11 cellular contexts compared by ENCODE assay signal in genomic region chr19:5631511-5632240, GRCh38. TPM values are rescaled to one million over a fixed set of nuclear protein-coding genes. Genes with fewer than 3 reads are reported as not detected.
DNase-seq lines count a peak whose midpoint lies in the region; ATAC-seq and TF ChIP-seq lines count a peak whose summit lies in the region.
"Had no signal": no experiment of that assay in that cellular context is flagged by ENCODE, and none has a peak within 500 bp of the region (broad histone marks: within the 10 kb centered on the region; RNA-seq: fewer than 3 reads in every experiment).

No MANE protein-coding gene starts in this region.

- no peak overlapping the region for H2BK120ac ChIP-seq in mesenchymal stem cell (ENCODE audit: low read depth, low read length)

- H3K4me3 Mint-ChIP-seq in activated CD4-positive, alpha-beta memory T cell treated with anti-CD3 and anti-CD28 coated beads for 36 hours, result no peak overlapping the region
- no peak overlapping the region for H3K4me3 Mint-ChIP-seq in activated CD4-positive, alpha-beta memory T cell treated with anti-CD3 and anti-CD28 coated beads, Interleukin-2, amount 10 ng/mL, durations not matched to agents 7 days and 5 days
- H3K4me3 Mint-ChIP-seq in activated CD4-positive, alpha-beta T cell treated with anti-CD3 and anti-CD28 coated beads, Interleukin-2, amount 10 ng/mL, durations not matched to agents 24 days and 14 days, result no peak overlapping the region

- H3K36me3 ChIP-seq in mesenchymal stem cell (ENCODE audit: control insufficient read depth in 1 of 2, insufficient read depth in 2 of 2, low read depth in 1 of 2, low read length in 2 of 2), result peaks cover 27 to 39% of the 10 kb centered on the region in 2 experiments
- peaks cover 0 to 31% (median 15%) of the 10 kb centered on the region in 3 donors for H3K36me3 ChIP-seq in tibial nerve

- no peak overlapping the region for H4K91ac ChIP-seq in mesenchymal stem cell (ENCODE audit: low read length)

- POLR2A ChIA-PET in activated CD4-positive, alpha-beta memory T cell treated with anti-CD3 and anti-CD28 coated beads for 36 hours (lab: Charles Lee), result no interaction called here
- POLR2A ChIA-PET in activated CD4-positive, alpha-beta memory T cell treated with anti-CD3 and anti-CD28 coated beads, Interleukin-2, amount 10 ng/mL, durations not matched to agents 7 days and 5 days (lab: Charles Lee), result interaction anchor here (0.9 to 1.9 kb wide), 2 partner anchors 10 to 16 kb away, joined by 3 to 5 read pairs; no protein-coding TSS in a partner anchor

- H3K27ac Mint-ChIP-seq in activated CD4-positive, alpha-beta memory T cell treated with anti-CD3 and anti-CD28 coated beads for 36 hours, result peak overlapping the region; percentile 10
- no peak overlapping the region for H3K27ac Mint-ChIP-seq in activated CD4-positive, alpha-beta memory T cell treated with anti-CD3 and anti-CD28 coated beads, Interleukin-2, amount 10 ng/mL, durations not matched to agents 7 days and 5 days
- H3K27ac Mint-ChIP-seq in activated CD4-positive, alpha-beta T cell treated with anti-CD3 and anti-CD28 coated beads, Interleukin-2, amount 10 ng/mL, durations not matched to agents 24 days and 14 days, result no peak overlapping the region

- no peak overlapping the region for H2BK12ac ChIP-seq in mesenchymal stem cell (ENCODE audit: low read length in 2 of 2)

- no peak for TF ChIP-seq EP300 in tibial nerve (IDR thresholded peaks at IDR 0.05)

- H3K79me1 ChIP-seq in mesenchymal stem cell (replicated peaks; ENCODE audit: low read length, poor library complexity, severe bottlenecking), result peaks cover 2% of the 10 kb centered on the region

- H3K4me3 ChIP-seq in mesenchymal stem cell (ENCODE audit: insufficient read depth in 1 of 2, low read depth in 1 of 2, low read length in 2 of 2) (peak overlapping the region in 1 of 2 experiments; percentile 36), tibial nerve (no peak overlapping the region)

- no peak overlapping the region for H2AFZ ChIP-seq in mesenchymal stem cell (ENCODE audit: low read depth, low read length)

- H4K8ac ChIP-seq in mesenchymal stem cell (ENCODE audit: low read length), result no peak overlapping the region

- DNase-seq in activated CD4-positive, alpha-beta memory T cell treated with anti-CD3 and anti-CD28 coated beads for 36 hours, result no peak
- no peak for DNase-seq in activated CD4-positive, alpha-beta memory T cell treated with anti-CD3 and anti-CD28 coated beads, Interleukin-2, amount 10 ng/mL, durations not matched to agents 7 days and 5 days
- DNase-seq in mesenchymal stem cell (no peak), tibial nerve (ENCODE audit: low spot score in 2 of 2) (no peak), left colon (no peak)
- DNase-seq in activated CD4-positive, alpha-beta T cell treated with anti-CD3 and anti-CD28 coated beads, Interleukin-2, amount 10 ng/mL, durations not matched to agents 24 days and 14 days, result no peak
- no peak for DNase-seq in activated CD4-positive, alpha-beta T cell treated with anti-CD3 and anti-CD28 coated beads for 4 hours
- DNase-seq: 8988T, DMS153, NCI-H187 treated with DMSO at 0.1 percent for 48 hours had no signal

- intact Hi-C loops in activated CD4-positive, alpha-beta memory T cell treated with anti-CD3 and anti-CD28 coated beads for 36 hours (cut with micrococcal nuclease), result no loop called here
- intact Hi-C loops in activated CD4-positive, alpha-beta T cell treated with anti-CD3 and anti-CD28 coated beads, Interleukin-2, amount 10 ng/mL, durations not matched to agents 24 days and 14 days (cut with micrococcal nuclease), result no loop called here
- intact Hi-C loops in left colon (cut with DNase I, micrococcal nuclease), result no loop called here

- TF ChIP-seq POLR2A in tibial nerve (IDR thresholded peaks at IDR 0.05), result no peak

- ATAC-seq in left colon, result no peak

- H3K27ac ChIP-seq in cingulate gyrus (ENCODE audit: low read depth, low read length) (peak overlapping the region; percentile 16), mesenchymal stem cell (ENCODE audit: low read length, poor library complexity, severe bottlenecking) (no peak overlapping the region), tibial nerve (peak overlapping the region in 3 of 4 donors; percentile 36 to 81 (median 64))

- peak overlapping the region; percentile 76 for H3K9ac ChIP-seq in mesenchymal stem cell (ENCODE audit: low read length)

- H2BK5ac ChIP-seq in mesenchymal stem cell (ENCODE audit: low read depth, low read length, poor library complexity, severe bottlenecking), result no peak overlapping the region

- H3K27me3 Mint-ChIP-seq in activated CD4-positive, alpha-beta memory T cell treated with anti-CD3 and anti-CD28 coated beads for 36 hours, result no peaks in the 10 kb centered on the region
- no peaks in the 10 kb centered on the region for H3K27me3 Mint-ChIP-seq in activated CD4-positive, alpha-beta memory T cell treated with anti-CD3 and anti-CD28 coated beads, Interleukin-2, amount 10 ng/mL, durations not matched to agents 7 days and 5 days
- H3K27me3 Mint-ChIP-seq in activated CD4-positive, alpha-beta T cell treated with anti-CD3 and anti-CD28 coated beads, Interleukin-2, amount 10 ng/mL, durations not matched to agents 24 days and 14 days, result no peaks in the 10 kb centered on the region

- no peak overlapping the region for H3K14ac ChIP-seq in mesenchymal stem cell (ENCODE audit: low read length in 2 of 2)

- CTCF ChIA-PET in activated CD4-positive, alpha-beta memory T cell treated with anti-CD3 and anti-CD28 coated beads for 36 hours (lab: Charles Lee), result no interaction called here
- CTCF ChIA-PET in activated CD4-positive, alpha-beta memory T cell treated with anti-CD3 and anti-CD28 coated beads, Interleukin-2, amount 10 ng/mL, durations not matched to agents 7 days and 5 days (lab: Charles Lee), result no interaction called here

- H3K36me3 Mint-ChIP-seq in activated CD4-positive, alpha-beta memory T cell treated with anti-CD3 and anti-CD28 coated beads for 36 hours, result peaks cover 36% of the 10 kb centered on the region
- H3K36me3 Mint-ChIP-seq in activated CD4-positive, alpha-beta memory T cell treated with anti-CD3 and anti-CD28 coated beads, Interleukin-2, amount 10 ng/mL, durations not matched to agents 7 days and 5 days (ENCODE audit: low read depth), result peaks cover 62% of the 10 kb centered on the region
- peaks cover 50% of the 10 kb centered on the region for H3K36me3 Mint-ChIP-seq in activated CD4-positive, alpha-beta T cell treated with anti-CD3 and anti-CD28 coated beads, Interleukin-2, amount 10 ng/mL, durations not matched to agents 24 days and 14 days (ENCODE audit: low read depth)

- H3K18ac ChIP-seq in mesenchymal stem cell (ENCODE audit: low read depth in 1 of 2, low read length in 2 of 2), result no peak overlapping the region

- H3K4me2 ChIP-seq in mesenchymal stem cell (ENCODE audit: low read length, poor library complexity, severe bottlenecking), result no peak overlapping the region

- H3K4ac ChIP-seq in mesenchymal stem cell (ENCODE audit: low read depth in 1 of 2, low read length in 2 of 2), result no peak overlapping the region

- no peak overlapping the region for H2AK5ac ChIP-seq in mesenchymal stem cell (ENCODE audit: low read length, severe bottlenecking)

- H3K9me3 ChIP-seq in mesenchymal stem cell (ENCODE audit: control insufficient read depth, low read length) (no peaks in the 10 kb centered on the region), tibial nerve (no peaks in the 10 kb centered on the region)

- 95% methylated on average over 8 of the region's 9 CpGs for WGBS in mesenchymal stem cell
- 50 to 52% methylated on average over 9 of the region's 9 CpGs for WGBS in tibial nerve, 2 donors

- H3K9me3 Mint-ChIP-seq in activated CD4-positive, alpha-beta memory T cell treated with anti-CD3 and anti-CD28 coated beads for 36 hours, result no peaks in the 10 kb centered on the region
- H3K9me3 Mint-ChIP-seq in activated CD4-positive, alpha-beta memory T cell treated with anti-CD3 and anti-CD28 coated beads, Interleukin-2, amount 10 ng/mL, durations not matched to agents 7 days and 5 days, result no peaks in the 10 kb centered on the region
- no peaks in the 10 kb centered on the region for H3K9me3 Mint-ChIP-seq in activated CD4-positive, alpha-beta T cell treated with anti-CD3 and anti-CD28 coated beads, Interleukin-2, amount 10 ng/mL, durations not matched to agents 24 days and 14 days

- H3K27me3 ChIP-seq in mesenchymal stem cell (ENCODE audit: control insufficient read depth in 1 of 2, insufficient read depth in 1 of 2, low read length in 2 of 2), result no peaks in the 10 kb centered on the region
- no peaks in the 10 kb centered on the region for H3K27me3 ChIP-seq in tibial nerve

- H3K4me1 ChIP-seq in mesenchymal stem cell (ENCODE audit: control insufficient read depth, insufficient read depth, low read depth, low read length), result peaks cover 10% of the 10 kb centered on the region
- H3K4me1 ChIP-seq in tibial nerve, result peaks cover 0 to 82% (median 50%) of the 10 kb centered on the region in 4 donors

- H3K4me1 Mint-ChIP-seq in activated CD4-positive, alpha-beta memory T cell treated with anti-CD3 and anti-CD28 coated beads for 36 hours (ENCODE audit: low read depth), result peaks cover 68% of the 10 kb centered on the region
- H3K4me1 Mint-ChIP-seq in activated CD4-positive, alpha-beta memory T cell treated with anti-CD3 and anti-CD28 coated beads, Interleukin-2, amount 10 ng/mL, durations not matched to agents 7 days and 5 days, result peaks cover 59% of the 10 kb centered on the region
- H3K4me1 Mint-ChIP-seq in activated CD4-positive, alpha-beta T cell treated with anti-CD3 and anti-CD28 coated beads, Interleukin-2, amount 10 ng/mL, durations not matched to agents 24 days and 14 days, result peaks cover 48% of the 10 kb centered on the region

- no peak for TF ChIP-seq CTCF in tibial nerve (IDR thresholded peaks at IDR 0.05)

- no peak overlapping the region for H2BK15ac ChIP-seq in mesenchymal stem cell (ENCODE audit: low read depth, poor library complexity, severe bottlenecking)

- H3K23ac ChIP-seq in mesenchymal stem cell (ENCODE audit: low read length in 2 of 2), result peak overlapping the region in 1 of 2 experiments; percentile 64

RNA-seq across cellular contexts. Expression of gene SAFB, which starts 8.8 kb away (rescaled TPM):
- total RNA-seq in activated CD4-positive, alpha-beta memory T cell treated with anti-CD3 and anti-CD28 coated beads for 36 hours, result 100 to 1,000 TPM; 103 to 113 TPM
- total RNA-seq in activated CD4-positive, alpha-beta memory T cell treated with anti-CD3 and anti-CD28 coated beads, Interleukin-2, amount 10 ng/mL, durations not matched to agents 7 days and 5 days, result 100 to 1,000 TPM; 124 to 126 TPM
- 32.5 TPM for polyA plus RNA-seq in mesenchymal stem cell (2013, experiment 1 of 2)
- 30.9 TPM for polyA plus RNA-seq in mesenchymal stem cell (2013, experiment 2 of 2)
- total RNA-seq in tibial nerve (100 to 1,000 TPM; 121 to 252 (median 129) TPM), left colon (10 to 100 TPM; 56.1 to 82.5 TPM)
- total RNA-seq in activated CD4-positive, alpha-beta T cell treated with anti-CD3 and anti-CD28 coated beads, Interleukin-2, amount 10 ng/mL, durations not matched to agents 24 days and 14 days, result 142 and 143 TPM in 2 replicates

RNA-seq across cellular contexts. Expression of gene SAFB2, which starts 9.1 kb away (rescaled TPM):
- total RNA-seq in activated CD4-positive, alpha-beta memory T cell treated with anti-CD3 and anti-CD28 coated beads for 36 hours, result 10 to 100 TPM; 63.5 to 76.4 TPM
- 10 to 100 TPM; 90.5 to 90.7 TPM for total RNA-seq in activated CD4-positive, alpha-beta memory T cell treated with anti-CD3 and anti-CD28 coated beads, Interleukin-2, amount 10 ng/mL, durations not matched to agents 7 days and 5 days
- 25.9 TPM for polyA plus RNA-seq in mesenchymal stem cell (2013, experiment 1 of 2)
- 24.3 TPM for polyA plus RNA-seq in mesenchymal stem cell (2013, experiment 2 of 2)
- total RNA-seq in tibial nerve, result 10 to 100 TPM; 58.1 to 99.8 (median 93.1) TPM
- 97.6 and 101 TPM in 2 replicates for total RNA-seq in activated CD4-positive, alpha-beta T cell treated with anti-CD3 and anti-CD28 coated beads, Interleukin-2, amount 10 ng/mL, durations not matched to agents 24 days and 14 days
- 10 to 100 TPM; 67.3 to 92.3 TPM for total RNA-seq in left colon

RNA-seq across cellular contexts. Expression of gene MICOS13, which starts 48.6 kb away (rescaled TPM):
- total RNA-seq in activated CD4-positive, alpha-beta memory T cell treated with anti-CD3 and anti-CD28 coated beads for 36 hours, result 10 to 100 TPM; 50.9 to 55.3 TPM
- 10 to 100 TPM; 38.7 to 39.5 TPM for total RNA-seq in activated CD4-positive, alpha-beta memory T cell treated with anti-CD3 and anti-CD28 coated beads, Interleukin-2, amount 10 ng/mL, durations not matched to agents 7 days and 5 days
- polyA plus RNA-seq in mesenchymal stem cell (2013, experiment 1 of 2), result 58.1 TPM
- polyA plus RNA-seq in mesenchymal stem cell (2013, experiment 2 of 2), result 61.4 TPM
- 10 to 100 TPM; 48.9 to 79.1 (median 65.9) TPM for total RNA-seq in tibial nerve
- total RNA-seq in activated CD4-positive, alpha-beta T cell treated with anti-CD3 and anti-CD28 coated beads, Interleukin-2, amount 10 ng/mL, durations not matched to agents 24 days and 14 days, result 56.2 and 63.4 TPM in 2 replicates
- 10 to 100 TPM; 66.3 to 83.4 TPM for total RNA-seq in left colon

RNA-seq across cellular contexts. Expression of gene HSD11B1L, which starts 49.2 kb away (rescaled TPM):
- total RNA-seq in activated CD4-positive, alpha-beta memory T cell treated with anti-CD3 and anti-CD28 coated beads for 36 hours, result 1 to 10 TPM; 3.8 to 4.1 TPM
- total RNA-seq in activated CD4-positive, alpha-beta memory T cell treated with anti-CD3 and anti-CD28 coated beads, Interleukin-2, amount 10 ng/mL, durations not matched to agents 7 days and 5 days, result 1 to 10 TPM; 2.5 to 3.2 TPM
- 13.7 TPM for polyA plus RNA-seq in mesenchymal stem cell (2013, experiment 1 of 2)
- polyA plus RNA-seq in mesenchymal stem cell (2013, experiment 2 of 2), result 13.5 TPM
- 10 to 100 TPM in 2 of 4 donors, 1 to 10 TPM in 2; 7.5 to 23.7 (median 11.6) TPM for total RNA-seq in tibial nerve
- 2.2 and 2.6 TPM in 2 replicates for total RNA-seq in activated CD4-positive, alpha-beta T cell treated with anti-CD3 and anti-CD28 coated beads, Interleukin-2, amount 10 ng/mL, durations not matched to agents 24 days and 14 days
- total RNA-seq in left colon, result 1 to 10 TPM; 3.5 to 3.8 TPM

RNA-seq across cellular contexts. Expression of gene RPL36, which starts 58.4 kb away (rescaled TPM):
- total RNA-seq in activated CD4-positive, alpha-beta memory T cell treated with anti-CD3 and anti-CD28 coated beads for 36 hours, result 1,000 to 10,000 TPM; 1,487 to 1,524 TPM
- total RNA-seq in activated CD4-positive, alpha-beta memory T cell treated with anti-CD3 and anti-CD28 coated beads, Interleukin-2, amount 10 ng/mL, durations not matched to agents 7 days and 5 days, result 1,000 to 10,000 TPM; 1,036 to 1,058 TPM
- polyA plus RNA-seq in mesenchymal stem cell (2013, experiment 1 of 2), result 1,659 TPM
- 1,656 TPM for polyA plus RNA-seq in mesenchymal stem cell (2013, experiment 2 of 2)
- total RNA-seq in tibial nerve (100 to 1,000 TPM; 552 to 780 (median 644) TPM), left colon (100 to 1,000 TPM; 759 to 781 TPM)
- total RNA-seq in activated CD4-positive, alpha-beta T cell treated with anti-CD3 and anti-CD28 coated beads, Interleukin-2, amount 10 ng/mL, durations not matched to agents 24 days and 14 days, result 1,117 and 1,132 TPM in 2 replicates
